9 cellular contexts compared by ENCODE assay signal in genomic region chr4:169024762-169025161, GRCh38. TPM values are rescaled to one million over a fixed set of nuclear protein-coding genes. Genes with fewer than 3 reads are reported as not detected.
DNase-seq lines count a peak whose midpoint lies in the region; ATAC-seq and TF ChIP-seq lines count a peak whose summit lies in the region.
"Had no signal": no experiment of that assay in that cellular context is flagged by ENCODE, and none has a peak within 500 bp of the region (broad histone marks: within the 10 kb centered on the region; RNA-seq: fewer than 3 reads in every experiment).

No MANE protein-coding gene starts in this region.

- H3K27ac Mint-ChIP-seq in WTC11 (no peak overlapping the region), type B pancreatic cell (no peak overlapping the region)
- H3K27ac Mint-ChIP-seq: CD4-positive, CD25-positive, alpha-beta regulatory T cell had no signal

- DNase-seq in NCI-H1436 (lab: John Stamatoyannopoulos, UW) (peak; percentile 31), NCI-H1436 treated with DMSO at 0.1 percent for 48 hours (lab: John Stamatoyannopoulos, UW) (no peak), KBM-7 (peak; percentile 52), WTC11 (ENCODE audit: low spot score) (no peak), hippocampal formation (lab: John Stamatoyannopoulos, UW) (peak; percentile 1 to 61), type B pancreatic cell (ENCODE audit: extremely low spot score, unreplicated experiment) (no peak), activated gamma-delta T cell treated with Interleukin-2 at 50 U/mL for 16 hours (no peak)

- POLR2A ChIA-PET in WTC11 (lab: Charles Lee), result no interaction called here

- in situ Hi-C loops in KBM-7 (cut with MboI; ENCODE audit: low pct_unique_long_range_greater_than_20kb, low sequenced_read_pairs), result loop anchor here (25.0 kb wide), 1 partner anchor 463 kb away; no protein-coding TSS in a partner anchor

- H3K9me3 Mint-ChIP-seq in WTC11 (peaks cover 7% of the 10 kb centered on the region), type B pancreatic cell (no peaks in the 10 kb centered on the region)
- H3K9me3 Mint-ChIP-seq: CD4-positive, CD25-positive, alpha-beta regulatory T cell had no signal

- ATAC-seq in GM21786 (IDR thresholded peaks at IDR 0.05; ENCODE audit: unreplicated experiment), result peak; percentile 77
- peak; percentile 89 for ATAC-seq in WTC11

- H3K27me3 Mint-ChIP-seq in WTC11 (ENCODE audit: low read depth) (no peaks in the 10 kb centered on the region), type B pancreatic cell (no peaks in the 10 kb centered on the region)

- H3K4me3 Mint-ChIP-seq in WTC11 (no peak overlapping the region), type B pancreatic cell (no peak overlapping the region)
- H3K4me3 Mint-ChIP-seq: CD4-positive, CD25-positive, alpha-beta regulatory T cell had no signal

- no peaks in the 10 kb centered on the region for H3K4me1 Mint-ChIP-seq in WTC11
- peaks cover 11% of the 10 kb centered on the region for H3K4me1 Mint-ChIP-seq in type B pancreatic cell (ENCODE audit: unreplicated experiment)
- H3K4me1 Mint-ChIP-seq: CD4-positive, CD25-positive, alpha-beta regulatory T cell had no signal

- H3K36me3 Mint-ChIP-seq in WTC11 (no peaks in the 10 kb centered on the region), type B pancreatic cell (no peaks in the 10 kb centered on the region)
- H3K36me3 Mint-ChIP-seq: CD4-positive, CD25-positive, alpha-beta regulatory T cell had no signal

- CTCF ChIA-PET in WTC11 (lab: Charles Lee), result interaction anchor here (1.0 to 1.6 kb wide), 2 partner anchors 15 to 21 kb away, joined by 4 read pairs; partner anchors contain the start of gene CBR4

- TF ChIP-seq CTCF in WTC11 (IDR thresholded peaks at IDR 0.05) (no peak), type B pancreatic cell (conservative IDR thresholded peaks at IDR 0.05) (peak; percentile 71)

TF ChIP-seq in WTC11, 78 proteins besides CTCF, POLR2A, EP300 and RAD21:
- no peak for TF ChIP-seq FOXJ3 (CRISPR knock-in tag; IDR thresholded peaks at IDR 0.05; ENCODE audit: borderline replicate concordance)
- TF ChIP-seq IRF1 (CRISPR knock-in tag; IDR thresholded peaks at IDR 0.05), result no peak
- TF ChIP-seq ZNF263 (CRISPR knock-in tag; IDR thresholded peaks at IDR 0.05; ENCODE audit: low read depth), result no peak
- TF ChIP-seq USF1 (CRISPR knock-in tag; IDR thresholded peaks at IDR 0.05), result no peak

RNA-seq across cellular contexts. Expression of gene CBR4, which starts 14.7 kb away (rescaled TPM):
- total RNA-seq in WTC11 (2021), result 48.1 to 52.6 TPM (median 50.8 TPM) in 3 replicates
- 25.8 and 42.6 TPM in 2 replicates for total RNA-seq in type B pancreatic cell (ENCODE audit: low replicate concordance)

Comparison
In these comparisons a context has a peak if more than half of its experiments do, and no peak if none do; other contexts are left out.
1. DNase-seq: peak in NCI-H1436 (single experiment), KBM-7 (single experiment) and hippocampal formation (2 of 2); none in NCI-H1436 treated with DMSO at 0.1 percent for 48 hours (single experiment), WTC11 (single experiment), type B pancreatic cell (single experiment) and activated gamma-delta T cell treated with Interleukin-2 at 50 U/mL for 16 hours (single experiment).